20 cellular contexts compared by ENCODE assay signal in the genomic region with DNA sequence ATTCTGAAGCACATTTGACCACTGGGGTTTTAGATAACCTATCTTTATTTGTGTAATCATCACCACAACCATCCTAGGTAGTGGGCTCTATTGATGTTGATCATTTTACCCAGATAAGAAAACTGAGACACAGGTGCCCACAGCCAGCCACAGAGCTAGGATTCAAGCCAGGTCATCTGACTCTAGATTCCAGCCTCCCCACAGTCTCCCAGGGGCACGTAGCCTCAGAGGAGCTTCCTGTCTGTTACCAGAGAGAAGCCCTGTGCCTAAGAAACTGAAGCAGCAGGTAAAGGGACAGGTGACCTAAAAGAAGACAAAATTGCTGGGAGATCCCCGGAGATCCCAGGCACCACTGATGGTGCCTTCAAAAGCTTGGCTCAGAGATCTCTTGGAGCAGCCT. TPM values are rescaled to one million over a fixed set of nuclear protein-coding genes. Genes with fewer than 3 reads are reported as not detected.
A peak's percentile ranks its signal among the peaks of the same experiment; 100 is the strongest.
DNase-seq lines count a peak whose midpoint lies in the region; ATAC-seq and FAIRE-seq lines count a peak whose summit lies in the region.
"Had no signal": no experiment of that assay in that cellular context is flagged by ENCODE, and none has a peak within 500 bp of the region (broad histone marks: within the 10 kb centered on the region; RNA-seq: fewer than 3 reads in every experiment).

No MANE protein-coding gene starts in this region.

- H3K4me3 Mint-ChIP-seq in activated CD4-positive, alpha-beta T cell treated with anti-CD3 and anti-CD28 coated beads, Interleukin-2, amount 10 ng/mL, durations not matched to agents 24 days and 14 days: no peak overlapping the region
- no peak overlapping the region for H3K4me3 Mint-ChIP-seq in memory B cell
- no peak overlapping the region for H3K4me3 Mint-ChIP-seq in naive thymus-derived CD8-positive, alpha-beta T cell
- H3K4me3 Mint-ChIP-seq: CD14-positive monocyte; CD8-positive, alpha-beta T cell had no signal

- ATAC-seq in memory B cell (ENCODE audit: low read depth) (no peak), HG02798 (IDR thresholded peaks at IDR 0.05; ENCODE audit: poor library complexity, unreplicated experiment) (no peak)
- no peak for ATAC-seq in naive thymus-derived CD8-positive, alpha-beta T cell
- ATAC-seq: CD8-positive, alpha-beta T cell; HCT116 had no signal

- H3K27me3 Mint-ChIP-seq in activated CD4-positive, alpha-beta T cell treated with anti-CD3 and anti-CD28 coated beads, Interleukin-2, amount 10 ng/mL, durations not matched to agents 24 days and 14 days: no peaks in the 10 kb centered on the region
- H3K27me3 Mint-ChIP-seq in memory B cell: no peaks in the 10 kb centered on the region
- no peaks in the 10 kb centered on the region for H3K27me3 Mint-ChIP-seq in naive thymus-derived CD8-positive, alpha-beta T cell

- DNase-seq in activated CD4-positive, alpha-beta T cell treated with anti-CD3 and anti-CD28 coated beads, Interleukin-2, amount 10 ng/mL, durations not matched to agents 24 days and 14 days: peak; percentile 49
- DNase-seq in activated CD4-positive, alpha-beta T cell treated with anti-CD3 and anti-CD28 coated beads, Interleukin-2, amount 50 U/mL, for 48 hours: no peak
- DNase-seq in RPMI8226 (peak; percentile 39), memory B cell (ENCODE audit: low spot score in 2 of 2) (no peak), urothelium cell line (ENCODE audit: low spot score) (peak; percentile 2)
- no peak for DNase-seq in stimulated activated CD4-positive, alpha-beta T cell treated with anti-CD3 and anti-CD28 coated beads, Interleukin-4, amount 100 ng/mL, for 24 hours
- DNase-seq in naive thymus-derived CD8-positive, alpha-beta T cell: no peak
- DNase-seq: 8988T, ACHN, COR-L47, DMS153, DMS79 treated with DMSO at 0.1 percent for 48 hours, EL had no signal

- no peak for FAIRE-seq in urothelium cell line (lab: Jason Lieb, UNC)
- FAIRE-seq: D721Med, G401.6, GM12891 had no signal

- H3K9me3 Mint-ChIP-seq in activated CD4-positive, alpha-beta T cell treated with anti-CD3 and anti-CD28 coated beads, Interleukin-2, amount 10 ng/mL, durations not matched to agents 24 days and 14 days: no peaks in the 10 kb centered on the region
- no peaks in the 10 kb centered on the region for H3K9me3 Mint-ChIP-seq in memory B cell
- no peaks in the 10 kb centered on the region for H3K9me3 Mint-ChIP-seq in naive thymus-derived CD8-positive, alpha-beta T cell
- H3K9me3 Mint-ChIP-seq: CD14-positive monocyte; CD8-positive, alpha-beta T cell had no signal

- peaks cover 12% of the 10 kb centered on the region for H3K36me3 Mint-ChIP-seq in activated CD4-positive, alpha-beta T cell treated with anti-CD3 and anti-CD28 coated beads, Interleukin-2, amount 10 ng/mL, durations not matched to agents 24 days and 14 days (ENCODE audit: low read depth)
- H3K36me3 Mint-ChIP-seq in memory B cell: peaks cover 38% of the 10 kb centered on the region
- H3K36me3 Mint-ChIP-seq in naive thymus-derived CD8-positive, alpha-beta T cell: no peaks in the 10 kb centered on the region
- H3K36me3 Mint-ChIP-seq: CD8-positive, alpha-beta T cell had no signal

- H3K4me1 Mint-ChIP-seq in activated CD4-positive, alpha-beta T cell treated with anti-CD3 and anti-CD28 coated beads, Interleukin-2, amount 10 ng/mL, durations not matched to agents 24 days and 14 days: peaks cover 39% of the 10 kb centered on the region
- H3K4me1 Mint-ChIP-seq in memory B cell: peaks cover 10% of the 10 kb centered on the region
- peaks cover 23 to 39% (median 34%) of the 10 kb centered on the region in 4 donors for H3K4me1 Mint-ChIP-seq in naive thymus-derived CD8-positive, alpha-beta T cell

- intact Hi-C loops in activated CD4-positive, alpha-beta T cell treated with anti-CD3 and anti-CD28 coated beads, Interleukin-2, amount 10 ng/mL, durations not matched to agents 24 days and 14 days (cut with micrococcal nuclease): no loop called here

- POLR2A ChIA-PET in naive thymus-derived CD8-positive, alpha-beta T cell (lab: Charles Lee): interaction anchor here (3.3 kb wide), 1 partner anchor 9 kb away, joined by 20 read pairs; no protein-coding TSS in a partner anchor

- H3K27ac Mint-ChIP-seq in activated CD4-positive, alpha-beta T cell treated with anti-CD3 and anti-CD28 coated beads, Interleukin-2, amount 10 ng/mL, durations not matched to agents 24 days and 14 days: no peak overlapping the region
- peak overlapping the region; percentile 28 for H3K27ac Mint-ChIP-seq in memory B cell
- H3K27ac Mint-ChIP-seq in naive thymus-derived CD8-positive, alpha-beta T cell: peak overlapping the region in 2 of 10 donors; percentile 15 to 51
- H3K27ac Mint-ChIP-seq: CD8-positive, alpha-beta T cell had no signal

RNA-seq across cellular contexts. Expression of a gene that starts 55.8 kb away (rescaled TPM):
- total RNA-seq in activated CD4-positive, alpha-beta T cell treated with anti-CD3 and anti-CD28 coated beads, Interleukin-2, amount 10 ng/mL, durations not matched to agents 24 days and 14 days: 1.0 and 2.4 TPM in 2 replicates
- total RNA-seq in naive thymus-derived CD8-positive, alpha-beta T cell: 10 to 100 TPM; 11.2 to 12.7 TPM
- 1 to 10 TPM in 1 of 3 donors, under 1 TPM in 2; 0.29 to 1.8 (median 0.31) TPM for polyA plus RNA-seq in naive thymus-derived CD8-positive, alpha-beta T cell

Comparison
In these comparisons a context has a peak if more than half of its experiments do, and no peak if none do; other contexts are left out.
1. DNase-seq: peak in activated CD4-positive, alpha-beta T cell treated with anti-CD3 and anti-CD28 coated beads, Interleukin-2, amount 10 ng/mL, durations not matched to agents 24 days and 14 days (single experiment), RPMI8226 (single experiment) and urothelium cell line (single experiment); none in activated CD4-positive, alpha-beta T cell treated with anti-CD3 and anti-CD28 coated beads, Interleukin-2, amount 50 U/mL, for 48 hours (0 of 2), memory B cell (0 of 2), stimulated activated CD4-positive, alpha-beta T cell treated with anti-CD3 and anti-CD28 coated beads, Interleukin-4, amount 100 ng/mL, for 24 hours (single experiment) and naive thymus-derived CD8-positive, alpha-beta T cell (0 of 10).